ENCODE assay signal across 8 cellular contexts in the genomic region with DNA sequence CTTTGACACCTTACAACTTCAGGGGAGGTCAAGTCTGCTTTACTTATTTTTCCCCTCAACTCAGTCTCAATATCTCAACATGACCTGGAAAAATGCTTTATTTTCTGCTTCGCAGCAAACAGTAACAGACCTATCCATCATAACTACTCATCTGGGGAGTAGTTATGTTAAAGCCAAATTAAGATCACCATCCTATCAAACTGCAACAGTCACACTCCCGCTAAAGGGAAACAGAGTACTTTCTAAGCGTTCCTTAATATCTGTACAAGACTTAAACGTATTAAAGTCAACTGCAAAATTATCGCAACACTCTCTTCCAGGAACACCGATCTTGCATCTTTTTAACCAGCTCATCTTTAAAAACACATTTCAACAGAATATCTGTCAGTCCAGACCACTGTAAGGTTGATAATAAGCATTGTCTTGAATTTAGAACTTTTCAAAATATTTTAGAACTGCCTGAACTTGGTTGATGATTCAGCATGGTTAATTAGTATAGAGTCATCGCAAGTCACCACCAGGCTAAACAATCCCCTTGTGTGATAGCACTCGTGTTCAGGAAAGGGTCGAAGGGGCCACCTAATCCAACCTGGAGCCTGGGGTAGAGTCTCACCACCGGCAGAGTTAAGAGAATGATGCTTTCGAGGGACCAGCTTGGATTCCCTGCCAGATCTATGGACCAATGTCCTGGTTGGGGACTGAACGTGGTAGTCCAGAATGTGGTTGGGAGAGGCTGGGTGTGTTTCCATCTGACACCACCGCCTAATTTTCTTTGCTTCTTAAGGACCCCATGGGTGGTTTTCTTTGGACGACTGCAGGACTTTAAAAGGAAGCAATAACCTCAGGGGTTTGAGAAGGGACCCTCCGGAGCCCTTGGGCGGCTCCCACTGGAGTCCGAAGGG. TPM values are rescaled to one million over a fixed set of nuclear protein-coding genes. Genes with fewer than 3 reads are reported as not detected.
A peak's percentile ranks its signal among the peaks of the same experiment; 100 is the strongest.
DNase-seq lines count a peak whose midpoint lies in the region; ATAC-seq and TF ChIP-seq lines count a peak whose summit lies in the region.

No MANE protein-coding gene starts in this region.

- POLR2A ChIA-PET in HEK293T (lab: Yijun Ruan, JAX): interaction anchor here (1.6 kb wide), 1 partner anchor 12 kb away, joined by 3 read pairs; no protein-coding TSS in a partner anchor

- peaks cover 8 to 75% (median 17%) of the 10 kb centered on the region in 10 experiments for H3K4me1 ChIP-seq in BLaER1 treated with 17β-estradiol and CSF1 and Interleukin-3, amounts not matched to agents 10 nM and 100 nM

- H3K9me3 ChIP-seq in BLaER1 treated with 17β-estradiol and CSF1 and Interleukin-3, amounts not matched to agents 10 nM and 100 nM (replicated peaks in 1 of 11): no peaks in the 10 kb centered on the region

- H4K20me1 ChIP-seq in BLaER1 treated with 17β-estradiol and CSF1 and Interleukin-3, amounts not matched to agents 10 nM and 100 nM: peaks cover 0 to 47% (median 29%) of the 10 kb centered on the region in 11 experiments; a peak in 14 of 22 replicates

- H3K36me3 Mint-ChIP-seq in activated CD4-positive, alpha-beta T cell treated with anti-CD3 and anti-CD28 coated beads, Interleukin-2, amount 10 ng/mL, durations not matched to agents 24 days and 14 days (ENCODE audit: low read depth): peaks cover 16% of the 10 kb centered on the region
- peaks cover 3% of the 10 kb centered on the region for H3K36me3 Mint-ChIP-seq in neural crest cell (ENCODE audit: low read depth)

- ATAC-seq in GM18505 (IDR thresholded peaks at IDR 0.05; ENCODE audit: unreplicated experiment): no peak

- H3K4me1 Mint-ChIP-seq in activated CD4-positive, alpha-beta T cell treated with anti-CD3 and anti-CD28 coated beads, Interleukin-2, amount 10 ng/mL, durations not matched to agents 24 days and 14 days: peaks cover 44% of the 10 kb centered on the region
- peaks cover 23% of the 10 kb centered on the region for H3K4me1 Mint-ChIP-seq in neural crest cell

- peak overlapping the region; percentile 55 to 86 (median 76) for H3K27ac ChIP-seq in BLaER1 treated with 17β-estradiol and CSF1 and Interleukin-3, amounts not matched to agents 10 nM and 100 nM

- H3K27me3 Mint-ChIP-seq in activated CD4-positive, alpha-beta T cell treated with anti-CD3 and anti-CD28 coated beads, Interleukin-2, amount 10 ng/mL, durations not matched to agents 24 days and 14 days: no peaks in the 10 kb centered on the region
- peaks cover 30% of the 10 kb centered on the region for H3K27me3 Mint-ChIP-seq in neural crest cell (ENCODE audit: low read depth)

- TF ChIP-seq POLR2A in GM18505 (IDR thresholded peaks at IDR 0.05; ENCODE audit: borderline replicate concordance, extremely low read depth, insufficient read depth, insufficient read length): no peak

- intact Hi-C loops in activated CD4-positive, alpha-beta T cell treated with anti-CD3 and anti-CD28 coated beads, Interleukin-2, amount 10 ng/mL, durations not matched to agents 24 days and 14 days (cut with micrococcal nuclease): loop anchor here (1.0 to 10.0 kb wide), 8 partner anchors 8 to 295 kb away; a partner anchor contains a TSS

- TF ChIP-seq CTCF in epithelial cell of esophagus (IDR thresholded peaks at IDR 0.05; ENCODE audit: insufficient read depth, low read depth, low read length, missing control alignments): no peak
- no peak for TF ChIP-seq CTCF in neural crest cell (conservative IDR thresholded peaks at IDR 0.05)

- CTCF ChIA-PET in HEK293T (lab: Yijun Ruan, JAX): no interaction called here

- H3K27me3 ChIP-seq in BLaER1 treated with 17β-estradiol and CSF1 and Interleukin-3, amounts not matched to agents 10 nM and 100 nM: no peaks in the 10 kb centered on the region

- peak overlapping the region; percentile 97 for H3K4me3 Mint-ChIP-seq in activated CD4-positive, alpha-beta T cell treated with anti-CD3 and anti-CD28 coated beads, Interleukin-2, amount 10 ng/mL, durations not matched to agents 24 days and 14 days
- peak overlapping the region; percentile 90 for H3K4me3 Mint-ChIP-seq in neural crest cell

- DNase-seq in HEK293T (ENCODE audit: extremely low spot score): peak; percentile 39
- peak; percentile 71 for DNase-seq in activated CD4-positive, alpha-beta T cell treated with anti-CD3 and anti-CD28 coated beads, Interleukin-2, amount 10 ng/mL, durations not matched to agents 24 days and 14 days
- peak; percentile 60 for DNase-seq in epithelial cell of esophagus (ENCODE audit: low read depth)
- no peak for DNase-seq in neural crest cell (ENCODE audit: low read depth, low spot score)
- no peak for DNase-seq in cortex of kidney (lab: John Stamatoyannopoulos, UW)
- DNase-seq in NCI-H2171 treated with DMSO at 0.1 percent for 48 hours (lab: John Stamatoyannopoulos, UW): no peak

- no peaks in the 10 kb centered on the region for H3K9me3 Mint-ChIP-seq in activated CD4-positive, alpha-beta T cell treated with anti-CD3 and anti-CD28 coated beads, Interleukin-2, amount 10 ng/mL, durations not matched to agents 24 days and 14 days
- peaks cover 4% of the 10 kb centered on the region for H3K9me3 Mint-ChIP-seq in neural crest cell

- H3K4me2 ChIP-seq in BLaER1 treated with 17β-estradiol and CSF1 and Interleukin-3, amounts not matched to agents 10 nM and 100 nM: peak overlapping the region; percentile 70 to 93 (median 89)

- H3K9ac ChIP-seq in BLaER1 treated with 17β-estradiol and CSF1 and Interleukin-3, amounts not matched to agents 10 nM and 100 nM: peak overlapping the region; percentile 79 to 93 (median 88)

- H3K36me3 ChIP-seq in BLaER1 treated with 17β-estradiol and CSF1 and Interleukin-3, amounts not matched to agents 10 nM and 100 nM: peaks cover 0 to 7% (median 0%) of the 10 kb centered on the region in 11 experiments; a peak in 2 of 22 replicates

- H3K4me3 ChIP-seq in BLaER1 treated with 17β-estradiol and CSF1 and Interleukin-3, amounts not matched to agents 10 nM and 100 nM: peak overlapping the region; percentile 84 to 99 (median 93)
- H3K4me3 ChIP-seq in epithelial cell of esophagus (ENCODE audit: low read length): peak overlapping the region; percentile 79

- H3K27ac Mint-ChIP-seq in activated CD4-positive, alpha-beta T cell treated with anti-CD3 and anti-CD28 coated beads, Interleukin-2, amount 10 ng/mL, durations not matched to agents 24 days and 14 days: peak overlapping the region; percentile 94
- H3K27ac Mint-ChIP-seq in neural crest cell (ENCODE audit: unreplicated experiment): no peak overlapping the region

TF ChIP-seq in HEK293T, 16 proteins besides CTCF, POLR2A, EP300 and RAD21:
- no peak for TF ChIP-seq L3MBTL2 (conservative IDR thresholded peaks at IDR 0.05)
- no peak for TF ChIP-seq SP1 (IDR thresholded peaks at IDR 0.05)
- no peak for TF ChIP-seq FOXK2 (IDR thresholded peaks at IDR 0.05)
- no peak for TF ChIP-seq ARNT (IDR thresholded peaks at IDR 0.05)
- no peak for TF ChIP-seq HDGF (IDR thresholded peaks at IDR 0.05; ENCODE audit: borderline replicate concordance)
- TF ChIP-seq, protein P1, sequence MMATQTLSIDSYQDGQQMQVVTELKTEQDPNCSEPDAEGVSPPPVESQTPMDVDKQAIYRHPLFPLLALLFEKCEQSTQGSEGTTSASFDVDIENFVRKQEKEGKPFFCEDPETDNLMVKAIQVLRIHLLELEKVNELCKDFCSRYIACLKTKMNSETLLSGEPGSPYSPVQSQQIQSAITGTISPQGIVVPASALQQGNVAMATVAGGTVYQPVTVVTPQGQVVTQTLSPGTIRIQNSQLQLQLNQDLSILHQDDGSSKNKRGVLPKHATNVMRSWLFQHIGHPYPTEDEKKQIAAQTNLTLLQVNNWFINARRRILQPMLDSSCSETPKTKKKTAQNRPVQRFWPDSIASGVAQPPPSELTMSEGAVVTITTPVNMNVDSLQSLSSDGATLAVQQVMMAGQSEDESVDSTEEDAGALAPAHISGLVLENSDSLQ (IDR thresholded peaks at IDR 0.05): no peak
- TF ChIP-seq SUZ12 (IDR thresholded peaks at IDR 0.05): no peak
- no peak for TF ChIP-seq LEF1 (IDR thresholded peaks at IDR 0.05; ENCODE audit: borderline replicate concordance)
- TF ChIP-seq ELF4 (IDR thresholded peaks at IDR 0.05): no peak
- TF ChIP-seq CTBP1 (IDR thresholded peaks at IDR 0.05; ENCODE audit: borderline replicate concordance): no peak
- no peak for TF ChIP-seq TARDBP (IDR thresholded peaks at IDR 0.05)
- no peak for TF ChIP-seq FOXA1 (IDR thresholded peaks at IDR 0.05)
- TF ChIP-seq ZNF384 (IDR thresholded peaks at IDR 0.05): no peak
- no peak for TF ChIP-seq FOXM1 (IDR thresholded peaks at IDR 0.05; ENCODE audit: borderline replicate concordance)
- no peak for TF ChIP-seq NFRKB (IDR thresholded peaks at IDR 0.05)
- TF ChIP-seq BHLHE40 (IDR thresholded peaks at IDR 0.05; ENCODE audit: borderline replicate concordance): no peak

RNA-seq across cellular contexts. Expression of a gene that starts 1.0 kb away (rescaled TPM):
- 26.6 and 28.3 TPM in 2 replicates for total RNA-seq in activated CD4-positive, alpha-beta T cell treated with anti-CD3 and anti-CD28 coated beads, Interleukin-2, amount 10 ng/mL, durations not matched to agents 24 days and 14 days
- total RNA-seq in neural crest cell: 27.3 and 30.2 TPM in 2 replicates

Comparison
In these comparisons a context has a peak if more than half of its experiments do, and no peak if none do; other contexts are left out.
1. DNase-seq: peak in HEK293T (single experiment), activated CD4-positive, alpha-beta T cell treated with anti-CD3 and anti-CD28 coated beads, Interleukin-2, amount 10 ng/mL, durations not matched to agents 24 days and 14 days (single experiment) and epithelial cell of esophagus (single experiment); none in neural crest cell (single experiment), cortex of kidney (single experiment) and NCI-H2171 treated with DMSO at 0.1 percent for 48 hours (single experiment).